Comparison of ENCODE assay signal across 8 cellular contexts in the genomic region with DNA sequence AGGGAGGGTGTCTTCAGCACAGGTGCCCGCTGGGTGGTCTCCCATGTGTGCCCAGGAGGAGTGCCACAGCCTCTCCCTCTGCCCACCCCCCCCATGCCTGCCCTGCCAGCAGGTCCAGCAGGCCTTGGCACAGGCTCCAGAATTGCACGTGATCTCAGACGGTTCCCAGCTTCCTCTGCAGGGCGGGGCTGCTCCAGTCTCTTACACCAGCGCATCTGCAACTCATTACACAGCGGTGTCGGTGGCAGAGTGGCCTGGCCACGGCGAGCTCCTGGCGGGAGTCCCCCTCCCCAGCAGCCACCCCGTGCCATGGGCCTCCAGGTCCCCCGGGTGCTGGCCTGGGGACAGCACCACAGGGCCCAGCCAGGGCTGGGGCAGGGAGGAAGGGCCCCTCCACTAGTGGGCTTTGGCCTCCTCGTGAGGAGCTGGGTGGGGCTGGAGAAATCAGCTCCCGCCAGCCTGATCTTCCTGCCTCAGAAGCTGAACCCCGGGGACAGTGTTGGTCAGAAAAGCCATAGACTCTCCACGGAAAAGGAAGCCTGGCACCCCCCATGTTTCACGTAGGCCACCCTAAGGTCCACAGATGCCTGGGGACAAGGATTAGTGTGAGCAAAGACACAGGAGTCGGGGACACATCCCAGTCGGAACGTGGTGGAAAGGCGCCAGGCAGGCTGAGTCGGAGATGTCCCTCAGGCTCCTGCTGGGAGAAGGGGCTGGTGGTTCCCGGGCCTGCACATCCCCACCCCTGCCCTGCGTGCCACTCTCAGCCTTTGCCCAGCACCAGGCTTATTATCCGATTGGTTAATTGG. TPM values are rescaled to one million over a fixed set of nuclear protein-coding genes. Genes with fewer than 3 reads are reported as not detected.
DNase-seq lines count a peak whose midpoint lies in the region; TF ChIP-seq lines count a peak whose summit lies in the region.

No MANE protein-coding gene starts in this region.

- no peaks in the 10 kb centered on the region for H3K9me3 ChIP-seq in OCI-LY3 (ENCODE audit: insufficient read depth, low read length)

- TF ChIP-seq CTCF in HL-60 (IDR thresholded peaks at IDR 0.05; ENCODE audit: insufficient read depth, low read length), result no peak
- TF ChIP-seq CTCF in OCI-LY3 (IDR thresholded peaks at IDR 0.05; ENCODE audit: low read depth, low read length), result no peak

- DNase-seq in HL-60 (ENCODE audit: low read depth in 1 of 2, low spot score in 1 of 2) (peak; percentile 88 to 94), dedifferentiated amniotic fluid mesenchymal stem cell (ENCODE audit: extremely low spot score) (peak; percentile 96), lung microvascular endothelial cell (ENCODE audit: low read depth in 2 of 2) (peak; percentile 70 to 89), ureter (ENCODE audit: low spot score) (peak; percentile 96), iPS-NIHi7 (ENCODE audit: extremely low spot score) (no peak), NCI-H146 treated with DMSO at 0.1 percent for 48 hours (lab: John Stamatoyannopoulos, UW; ENCODE audit: unreplicated experiment) (no peak), activated gamma-delta T cell treated with Interleukin-2 at 50 U/mL for 16 hours (no peak)

- peaks cover 11% of the 10 kb centered on the region for H3K79me2 ChIP-seq in OCI-LY3 (ENCODE audit: low read length)

- no peaks in the 10 kb centered on the region for H3K27me3 ChIP-seq in HL-60 (ENCODE audit: insufficient read depth, poor library complexity, severe bottlenecking)
- H3K27me3 ChIP-seq in OCI-LY3 (ENCODE audit: low read depth, low read length), result no peaks in the 10 kb centered on the region

- peak overlapping the region; percentile 25 for H3K4me2 ChIP-seq in OCI-LY3 (ENCODE audit: low read length)

- peaks cover 76% of the 10 kb centered on the region for H4K20me1 ChIP-seq in OCI-LY3 (ENCODE audit: insufficient read depth, low read length)

- H2AFZ ChIP-seq in OCI-LY3 (ENCODE audit: low read depth, low read length), result no peak overlapping the region

- peaks cover 11% of the 10 kb centered on the region for H3K4me1 ChIP-seq in OCI-LY3 (ENCODE audit: low read length)

- H3K36me3 ChIP-seq in OCI-LY3 (replicated peaks; ENCODE audit: low read depth, low read length), result no peaks in the 10 kb centered on the region

- no peak overlapping the region for H3K9ac ChIP-seq in OCI-LY3 (ENCODE audit: low read length)

- H3K27ac ChIP-seq in HL-60 (replicated peaks) (peak overlapping the region; percentile 86), OCI-LY3 (ENCODE audit: low read length) (no peak overlapping the region)

- H3K4me3 ChIP-seq in HL-60 (replicated peaks; ENCODE audit: insufficient read depth, low read length) (0 out of 2 replicates have a peak overlapping the region, but pooled peaks have one; percentile 4), OCI-LY3 (ENCODE audit: low read length) (no peak overlapping the region)

RNA-seq across cellular contexts. Expression of a gene that starts 40.2 kb away (rescaled TPM):
- total RNA-seq in lung microvascular endothelial cell (10.9 and 14.9 TPM in 2 replicates), ureter (173 TPM)

Comparison
In these comparisons a context has a peak if more than half of its experiments do, and no peak if none do; other contexts are left out.
1. DNase-seq: peak in HL-60 (2 of 2), dedifferentiated amniotic fluid mesenchymal stem cell (single experiment), lung microvascular endothelial cell (2 of 2) and ureter (single experiment); none in iPS-NIHi7 (single experiment), NCI-H146 treated with DMSO at 0.1 percent for 48 hours (single experiment) and activated gamma-delta T cell treated with Interleukin-2 at 50 U/mL for 16 hours (single experiment).
2. RNA of a gene that starts 40.2 kb away (total RNA-seq): 173 TPM in ureter (single experiment); 10.9 to 14.9 TPM in lung microvascular endothelial cell; every median in the first group is over 10 times any median in the second.